ENCODE assay signal across 20 cellular contexts in the genomic region with DNA sequence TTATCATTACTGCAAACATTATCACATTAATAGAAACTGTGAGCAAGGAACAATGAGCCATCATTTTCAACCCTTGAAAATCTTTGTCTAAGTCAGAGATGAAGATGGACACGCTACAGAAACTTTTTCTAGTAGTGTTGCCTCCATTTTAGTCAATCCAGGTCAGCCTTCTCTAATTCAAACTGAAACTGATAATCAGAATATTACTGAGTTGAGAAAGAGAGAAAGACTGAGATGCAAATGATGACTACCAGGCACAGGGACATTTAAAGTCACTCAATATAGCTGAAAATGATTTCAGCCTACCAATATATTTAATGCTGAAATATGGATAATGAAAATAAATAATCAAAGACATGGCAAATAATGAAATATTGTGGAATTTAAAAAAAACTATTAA.
DNase-seq lines count a peak whose midpoint lies in the region; ATAC-seq, FAIRE-seq and TF ChIP-seq lines count a peak whose summit lies in the region.
"Had no signal": no experiment of that assay in that cellular context is flagged by ENCODE, and none has a peak within 500 bp of the region (broad histone marks: within the 10 kb centered on the region; RNA-seq: fewer than 3 reads in every experiment).

No MANE protein-coding gene starts in this region.

- no peak overlapping the region for H3K4me3 ChIP-seq in transverse colon
- H3K4me3 ChIP-seq: coronary artery, Peyer's patch, upper lobe of right lung had no signal

- H3K9me3 ChIP-seq in transverse colon: no peaks in the 10 kb centered on the region
- H3K9me3 ChIP-seq: Peyer's patch, upper lobe of right lung had no signal

- no peaks in the 10 kb centered on the region for H3K4me1 ChIP-seq in transverse colon
- H3K4me1 ChIP-seq: Peyer's patch, upper lobe of right lung had no signal

- in situ Hi-C loops in transverse colon (cut with MboI; ENCODE audit: low pct_ligation_motif_present in 1 of 4, low pct_unique_long_range_greater_than_20kb in 1 of 4, low sequenced_read_pairs in 3 of 4): no loop called here

- TF ChIP-seq POLR2A in H54 (IDR thresholded peaks at IDR 0.05; ENCODE audit: low read depth, low read length): no peak
- TF ChIP-seq POLR2A in transverse colon (IDR thresholded peaks at IDR 0.05): no peak

- no peaks in the 10 kb centered on the region for H3K36me3 ChIP-seq in transverse colon
- H3K36me3 ChIP-seq: Peyer's patch, upper lobe of right lung had no signal

- no peak overlapping the region for H3K27ac ChIP-seq in transverse colon
- H3K27ac ChIP-seq: coronary artery, Peyer's patch, upper lobe of right lung had no signal

- FAIRE-seq in H54 (lab: Jason Lieb, UNC): no peak
- FAIRE-seq: A204.1, GM18507 had no signal

- DNase-seq in sciatic nerve (ENCODE audit: low spot score): no peak
- no peak for DNase-seq in H54 (ENCODE audit: insufficient read length, low spot score)
- no peak for DNase-seq in T-helper 1 cell
- no peak for DNase-seq in transverse colon
- DNase-seq: activated CD8-positive, alpha-beta T cell treated with anti-CD3 and anti-CD28 coated beads, Interleukin-2, amount 10 ng/mL, durations not matched to agents 7 days and 5 days; CD8-positive, alpha-beta T cell; erythroblast; HCEC 1CT; NCI-H187 treated with DMSO at 0.1 percent for 48 hours; NCI-H69; Peyer's patch; stimulated activated naive B cell treated with anti-CD40 and anti-IgM and Interleukin-4, amounts not matched to agents 10 μg/mL and 1 μg/mL and 100 μg/mL, for 72 hours; upper lobe of right lung had no signal

- TF ChIP-seq CTCF in transverse colon (IDR thresholded peaks at IDR 0.05): no peak

- no peaks in the 10 kb centered on the region for H3K27me3 ChIP-seq in transverse colon
- H3K27me3 ChIP-seq: Peyer's patch, upper lobe of right lung had no signal

- ATAC-seq in GM18502 (IDR thresholded peaks at IDR 0.05; ENCODE audit: poor library complexity, unreplicated experiment): peak; percentile 90
- peak; percentile 95 for ATAC-seq in GM19395 (IDR thresholded peaks at IDR 0.05; ENCODE audit: unreplicated experiment)
- peak; percentile 89 for ATAC-seq in HG02642 (IDR thresholded peaks at IDR 0.05; ENCODE audit: poor library complexity, unreplicated experiment)
- ATAC-seq in HG03280 (IDR thresholded peaks at IDR 0.05; ENCODE audit: unreplicated experiment): peak; percentile 74
- ATAC-seq in sciatic nerve: no peak
- ATAC-seq: activated CD8-positive, alpha-beta T cell treated with anti-CD3 and anti-CD28 coated beads, Interleukin-2, amount 10 ng/mL, durations not matched to agents 7 days and 5 days; CD8-positive, alpha-beta T cell; stimulated activated naive B cell treated with anti-CD40 and anti-IgM and Interleukin-4, amounts not matched to agents 10 μg/mL and 1 μg/mL and 100 μg/mL, for 72 hours; upper lobe of right lung had no signal

- no peak for TF ChIP-seq EP300 in transverse colon (IDR thresholded peaks at IDR 0.05; ENCODE audit: low read depth)

- WGBS in transverse colon (ENCODE audit: low coverage in 1 of 2), 2 donors: 78 to 100% methylated on average over 1 of the region's 1 CpG

- intact Hi-C loops in sciatic nerve (cut with DNase I): no loop called here
- intact Hi-C loops in transverse colon (cut with DNase I; ENCODE audit: low total_unique reads): no loop called here
